ENCODE assay signal across 1 cellular context in genomic region chr15:90885432-90886290, GRCh38.
A peak's percentile ranks its signal among the peaks of the same experiment; 100 is the strongest.
TF ChIP-seq lines count a peak whose summit lies in the region.

No MANE protein-coding gene starts in this region.

TF ChIP-seq in HEK293, 187 proteins besides CTCF, POLR2A, EP300 and RAD21 (continued from another document):
- 0 out of 2 replicates have a peak, but pooled peaks have one; percentile 9 for TF ChIP-seq PRDM10 (tag by site-specific recombination; IDR thresholded peaks at IDR 0.05)
- TF ChIP-seq ZBTB17 (tag by site-specific recombination; IDR thresholded peaks at IDR 0.05) = peak; percentile 76
- TF ChIP-seq ZNF600 (tag by site-specific recombination; IDR thresholded peaks at IDR 0.05) = peak; percentile 55
- TF ChIP-seq ZEB2 (tag by site-specific recombination; IDR thresholded peaks at IDR 0.05) = 0 out of 2 replicates have a peak, but pooled peaks have one; percentile 20
- peak; percentile 81; the same call in 1 of the 2 replicates for TF ChIP-seq ZNF2 (tag by site-specific recombination; IDR thresholded peaks at IDR 0.05)
- TF ChIP-seq SP7 (tag by site-specific recombination; IDR thresholded peaks at IDR 0.05) = 0 out of 2 replicates have a peak, but pooled peaks have one; percentile 24
- peak; percentile 92 for TF ChIP-seq ZFP69B (tag by site-specific recombination; IDR thresholded peaks at IDR 0.05)
- 0 out of 2 replicates have a peak, but pooled peaks have one; percentile 18 for TF ChIP-seq WT1 (tag by site-specific recombination; IDR thresholded peaks at IDR 0.05)
- no peak for TF ChIP-seq ZNF433 (tag by site-specific recombination; IDR thresholded peaks at IDR 0.05; ENCODE audit: low read depth)
- TF ChIP-seq KLF9 (tag by site-specific recombination; IDR thresholded peaks at IDR 0.05; ENCODE audit: low read depth) = peak; percentile 85
- TF ChIP-seq ZNF362 (tag by site-specific recombination; IDR thresholded peaks at IDR 0.05) = no peak
- no peak for TF ChIP-seq ZNF221 (tag by site-specific recombination; IDR thresholded peaks at IDR 0.05; ENCODE audit: borderline replicate concordance)
- peak; percentile 55; the same call in 1 of the 2 replicates for TF ChIP-seq KLF7 (tag by site-specific recombination; IDR thresholded peaks at IDR 0.05; ENCODE audit: borderline replicate concordance)
- TF ChIP-seq KLF1 (tag by site-specific recombination; IDR thresholded peaks at IDR 0.05) = peak; percentile 86
- TF ChIP-seq KLF17 (tag by site-specific recombination; IDR thresholded peaks at IDR 0.05) = 0 out of 2 replicates have a peak, but pooled peaks have one; percentile 41
- 0 out of 2 replicates have a peak, but pooled peaks have one; percentile 43 for TF ChIP-seq ZNF10 (tag by site-specific recombination; IDR thresholded peaks at IDR 0.05)
- no peak for TF ChIP-seq ZNF610 (tag by site-specific recombination; IDR thresholded peaks at IDR 0.05; ENCODE audit: borderline replicate concordance)
